In the genomic region with DNA sequence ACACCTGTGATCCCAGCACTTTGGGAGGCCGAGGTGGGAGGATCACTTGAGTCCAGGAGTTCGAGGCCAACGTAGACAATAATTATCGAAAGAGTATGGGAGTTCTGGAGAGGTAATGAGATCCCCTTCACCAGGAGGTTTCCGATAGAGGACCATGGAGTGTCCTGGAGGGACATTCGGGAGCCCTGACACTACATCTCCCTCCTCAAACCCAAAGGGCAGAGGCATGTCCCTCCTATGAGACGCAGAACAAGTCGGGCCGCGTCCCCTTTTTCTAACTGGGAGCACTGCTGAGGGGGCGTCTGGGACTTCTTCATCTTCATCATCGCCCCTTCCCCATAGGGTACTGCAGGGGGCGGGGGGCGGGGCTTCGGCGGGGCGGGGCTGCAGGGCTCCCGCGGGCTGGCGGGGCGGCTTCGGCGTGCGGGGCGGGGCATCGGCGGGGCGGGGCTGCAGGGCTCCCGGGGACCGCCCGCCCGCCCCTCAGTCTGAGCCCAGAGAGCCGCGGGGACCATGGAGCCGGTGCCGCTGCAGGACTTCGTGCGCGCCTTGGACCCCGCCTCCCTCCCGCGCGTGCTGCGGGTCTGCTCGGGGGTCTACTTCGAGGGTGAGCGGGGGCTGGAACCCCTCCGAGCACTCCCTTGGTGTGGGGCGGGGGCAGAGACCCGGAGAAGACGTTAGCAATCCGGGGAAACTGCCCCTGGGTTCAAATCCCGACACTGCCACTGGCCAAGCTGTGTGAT, we compare ENCODE assay signal across 8 cellular contexts. TPM values are rescaled to one million over a fixed set of nuclear protein-coding genes. Genes with fewer than 3 reads are reported as not detected.
A peak's percentile ranks its signal among the peaks of the same experiment; 100 is the strongest.
DNase-seq lines count a peak whose midpoint lies in the region; FAIRE-seq and TF ChIP-seq lines count a peak whose summit lies in the region.

TSS of gene THEMIS2 (plus strand) at position 486 of the 743 bp plus-strand sequence. CDS start at position 514, 28 bp downstream.

- H2BK15ac ChIP-seq in H9 (ENCODE audit: low read depth, low read length) (no peak within 1 kb of the TSS), neuronal stem cell (ENCODE audit: low read length) (peak within 1 kb of the TSS; percentile 91)

- H3K4me3 ChIP-seq in BE2C (ENCODE audit: low read depth, low read length) = peak within 1 kb of the TSS; percentile 50
- H3K4me3 ChIP-seq in neuronal stem cell (ENCODE audit: low read length in 2 of 2) = peak within 1 kb of the TSS; percentile 53 to 85
- peak within 1 kb of the TSS; percentile 76 to 89 (median 83) for H3K4me3 ChIP-seq in subcutaneous abdominal adipose tissue (ENCODE audit: low read depth in 1 of 5, low read length in 5 of 5)

- DNase-seq in BE2C (peak; percentile 72), H9 (peak; percentile 86), frontal cortex (ENCODE audit: low spot score in 2 of 2) (peak; percentile 79 to 87), neuronal stem cell (ENCODE audit: low spot score) (peak; percentile 58), NCI-H1048 (lab: John Stamatoyannopoulos, UW) (no peak)
- DNase-seq in activated effector memory CD4-positive, alpha-beta T cell treated with anti-CD3 and anti-CD28 coated beads, Interleukin-2, amount 50 U/mL, for 16 hours = peak; percentile 93

- peaks cover 6 to 11% of the 10 kb centered on the region in 2 experiments for H3K4me1 Mint-ChIP-seq in H9

- H3K9me3 ChIP-seq in BE2C (no peaks in the 10 kb centered on the region), H9 (ENCODE audit: control insufficient read depth, low read depth, low read length) (no peaks in the 10 kb centered on the region), neuronal stem cell (replicated peaks in 1 of 2; ENCODE audit: control insufficient read depth in 2 of 2, insufficient read depth in 1 of 2, low read depth in 1 of 2, low read length in 2 of 2) (no peaks in the 10 kb centered on the region), subcutaneous abdominal adipose tissue (ENCODE audit: control insufficient read depth in 5 of 5, low read length in 5 of 5) (no peaks in the 10 kb centered on the region)

- H2AK5ac ChIP-seq in H9 (ENCODE audit: insufficient read length, low read length) (no peak within 1 kb of the TSS), neuronal stem cell (ENCODE audit: low read depth, low read length) (peak within 1 kb of the TSS; percentile 24)

- no peak within 1 kb of the TSS for H4K91ac ChIP-seq in H9 (ENCODE audit: insufficient read length, low read depth, low read length)
- no peak within 1 kb of the TSS for H4K91ac ChIP-seq in neuronal stem cell (ENCODE audit: low read depth, low read length, poor library complexity)

- no peak for TF ChIP-seq CTCF in BE2C (IDR thresholded peaks at IDR 0.05; ENCODE audit: low read depth, low read length)
- no peak for TF ChIP-seq CTCF in H9 (conservative IDR thresholded peaks at IDR 0.05)

- peak within 1 kb of the TSS in 1 of 3 experiments; percentile 66; a peak in 2 of 7 replicates for H3K27ac Mint-ChIP-seq in H9

- no peaks in the 10 kb centered on the region for H3K4me1 ChIP-seq in BE2C
- H3K4me1 ChIP-seq in H9 (ENCODE audit: insufficient read depth, low read length) = no peaks in the 10 kb centered on the region; the same call in 1 of the 2 replicates
- peaks cover 8 to 10% of the 10 kb centered on the region in 2 donors for H3K4me1 ChIP-seq in neuronal stem cell (ENCODE audit: control insufficient read depth in 2 of 2, insufficient read depth in 1 of 2, low read depth in 1 of 2, low read length in 2 of 2)
- H3K4me1 ChIP-seq in subcutaneous abdominal adipose tissue (ENCODE audit: control insufficient read depth in 5 of 5, insufficient read depth in 5 of 5, low read length in 5 of 5) = peaks cover 0 to 46% (median 26%) of the 10 kb centered on the region in 5 donors

- no peak within 1 kb of the TSS for H3K18ac ChIP-seq in H9 (ENCODE audit: insufficient read length, low read depth, low read length)
- peak within 1 kb of the TSS; percentile 91 for H3K18ac ChIP-seq in neuronal stem cell (ENCODE audit: low read length)

- H3K4ac ChIP-seq in H9 (ENCODE audit: low read depth, low read length) (no peak within 1 kb of the TSS), neuronal stem cell (ENCODE audit: low read length) (peak within 1 kb of the TSS; percentile 5)

- H3K9me3 Mint-ChIP-seq in H9 = no peaks in the 10 kb centered on the region; a peak in 1 of 5 replicates

- H3K14ac ChIP-seq in H9 (ENCODE audit: insufficient read depth, low read length) (no peak within 1 kb of the TSS), neuronal stem cell (ENCODE audit: low read length) (no peak within 1 kb of the TSS)

- no peaks in the 10 kb centered on the region for H3K36me3 ChIP-seq in BE2C
- H3K36me3 ChIP-seq in neuronal stem cell (replicated peaks in 1 of 2; ENCODE audit: control insufficient read depth in 2 of 2, insufficient read depth in 2 of 2, low read length in 2 of 2) = no peaks in the 10 kb centered on the region
- H3K36me3 ChIP-seq in subcutaneous abdominal adipose tissue (ENCODE audit: control insufficient read depth in 5 of 5, insufficient read depth in 5 of 5, low read length in 5 of 5) = peaks cover 0 to 9% (median 4%) of the 10 kb centered on the region in 5 donors

- H4K5ac ChIP-seq in H9 (ENCODE audit: insufficient read length, low read depth, low read length) = no peak within 1 kb of the TSS

- no peak within 1 kb of the TSS for H3T11ph ChIP-seq in H9 (ENCODE audit: low read length)

- WGBS in H9 (ENCODE audit: extremely low coverage, insufficient read length, low lambda C conversion rate) = no CpG with 5 or more reads among the region's 53 CpGs
- no CpG with 5 or more reads among the region's 53 CpGs for WGBS in neuronal stem cell (ENCODE audit: extremely low coverage in 2 of 2, insufficient read length in 2 of 2, insufficient replicate concordance in 1 of 2), 2 donors

- H3K4me2 ChIP-seq in H9 (ENCODE audit: insufficient read depth, insufficient read length, low read length) = peak within 1 kb of the TSS; percentile 57
- H3K4me2 ChIP-seq in neuronal stem cell (ENCODE audit: insufficient read depth, low read length, poor library complexity, severe bottlenecking) = peak within 1 kb of the TSS; percentile 78

- H2BK20ac ChIP-seq in H9 (ENCODE audit: low read depth, low read length, poor library complexity, severe bottlenecking) = no peak within 1 kb of the TSS

- peak within 1 kb of the TSS; percentile 76 to 86 for H3K4me3 Mint-ChIP-seq in H9

- no peaks in the 10 kb centered on the region for H3K79me1 ChIP-seq in H9 (ENCODE audit: insufficient read depth, low read depth, low read length, poor library complexity, severe bottlenecking)
- no peaks in the 10 kb centered on the region for H3K79me1 ChIP-seq in neuronal stem cell (ENCODE audit: low read depth, low read length)

- H3K56ac ChIP-seq in H9 (ENCODE audit: insufficient read length, low read depth, low read length) = no peak within 1 kb of the TSS

- H3K23ac ChIP-seq in H9 (ENCODE audit: insufficient read length, low read depth, low read length) (no peak within 1 kb of the TSS), neuronal stem cell (ENCODE audit: low read depth, low read length, poor library complexity) (peak within 1 kb of the TSS; percentile 32)

- H3K23me2 ChIP-seq in H9 (ENCODE audit: insufficient read length, low read depth, low read length, poor library complexity, severe bottlenecking) = peaks cover 6% of the 10 kb centered on the region

- H3K27ac ChIP-seq in H9 (ENCODE audit: insufficient read length, low read depth, low read length) = no peak within 1 kb of the TSS
- no peak within 1 kb of the TSS for H3K27ac ChIP-seq in neuronal stem cell (replicated peaks; ENCODE audit: low read length)
- peak within 1 kb of the TSS; percentile 50 for H3K27ac ChIP-seq in subcutaneous abdominal adipose tissue (ENCODE audit: low read depth, low read length)

- no peak within 1 kb of the TSS for H2BK12ac ChIP-seq in H9 (ENCODE audit: insufficient read length, low read depth, low read length)
- peak within 1 kb of the TSS; percentile 2 for H2BK12ac ChIP-seq in neuronal stem cell (ENCODE audit: low read length)

- H4K20me1 ChIP-seq in H9 (ENCODE audit: control insufficient read depth, insufficient read depth, insufficient read length) = peaks cover 2% of the 10 kb centered on the region

- H2BK120ac ChIP-seq in H9 (ENCODE audit: low read depth, low read length, poor library complexity, severe bottlenecking) (no peak within 1 kb of the TSS), neuronal stem cell (ENCODE audit: low read depth, low read length) (no peak within 1 kb of the TSS)

- peak; percentile 76 for TF ChIP-seq POLR2A in Raji (IDR thresholded peaks at IDR 0.05; ENCODE audit: insufficient read depth, low read depth, low read length)

- H2AFZ ChIP-seq in H9 (ENCODE audit: low read length) (no peak within 1 kb of the TSS), neuronal stem cell (ENCODE audit: low read length) (peak within 1 kb of the TSS; percentile 96)

- no peaks in the 10 kb centered on the region for H3K79me2 ChIP-seq in H9 (ENCODE audit: insufficient read depth, low read length)

- FAIRE-seq in frontal cortex (lab: Jason Lieb, UNC) = no peak

- peak within 1 kb of the TSS; percentile 35 for H3K9ac ChIP-seq in H9 (ENCODE audit: extremely low read depth, insufficient read length, low read length)
- peak within 1 kb of the TSS; percentile 81 for H3K9ac ChIP-seq in neuronal stem cell (ENCODE audit: low read depth, low read length, poor library complexity)
- peak within 1 kb of the TSS in 4 of 5 donors; percentile 52 to 87 (median 82) for H3K9ac ChIP-seq in subcutaneous abdominal adipose tissue (ENCODE audit: low read length in 5 of 5)

- H2BK5ac ChIP-seq in H9 (ENCODE audit: insufficient read length, low read length) = no peak within 1 kb of the TSS
- H2BK5ac ChIP-seq in neuronal stem cell (ENCODE audit: low read length) = peak within 1 kb of the TSS; percentile 77

- peaks cover 0 to 9% (median 6%) of the 10 kb centered on the region in 3 experiments; a peak in 3 of 7 replicates for H3K36me3 Mint-ChIP-seq in H9 (ENCODE audit: insufficient read depth in 1 of 3, low read depth in 3 of 3)

- H3K27me3 ChIP-seq in BE2C (no peaks in the 10 kb centered on the region), H9 (ENCODE audit: insufficient read depth, low read length) (no peaks in the 10 kb centered on the region), neuronal stem cell (ENCODE audit: control insufficient read depth in 3 of 3, insufficient read depth in 3 of 3, low read depth in 1 of 3, low read length in 3 of 3) (peaks cover 4 to 14% (median 12%) of the 10 kb centered on the region in 3 experiments), subcutaneous abdominal adipose tissue (ENCODE audit: control insufficient read depth in 5 of 5, insufficient read depth in 4 of 5, low read length in 5 of 5) (no peaks in the 10 kb centered on the region)

- H3K27me3 Mint-ChIP-seq in H9 (ENCODE audit: low read depth) = no peaks in the 10 kb centered on the region

- H4K8ac ChIP-seq in H9 (replicated peaks; ENCODE audit: insufficient read length, low read depth, low read length) = no peak within 1 kb of the TSS
- no peak within 1 kb of the TSS for H4K8ac ChIP-seq in neuronal stem cell (ENCODE audit: low read depth, low read length)

RNA-seq across cellular contexts. Expression of gene THEMIS2, which starts in this region (rescaled TPM):
- polyA plus RNA-seq in BE2C (2012; ENCODE audit: insufficient read depth, insufficient read length, low read depth) = 2.0 TPM
- 17.2 and 18.7 TPM in 2 replicates for total RNA-seq in H9 (2021)
- total RNA-seq in frontal cortex = 3.7 TPM
- polyA plus RNA-seq in neuronal stem cell (2013, experiment 1 of 2) = 3.3 TPM
- 3.7 TPM for polyA plus RNA-seq in neuronal stem cell (2013, experiment 2 of 2)
